1 cellular context compared by ENCODE assay signal in genomic region chr9:129111762-129112151, GRCh38.
TF ChIP-seq lines count a peak whose summit lies in the region.

No MANE protein-coding gene starts in this region.

TF ChIP-seq in HEK293, 187 proteins besides CTCF, POLR2A, EP300 and RAD21 (continued from another document and continues in another):
- no peak for TF ChIP-seq ZNF148 (tag by site-specific recombination; IDR thresholded peaks at IDR 0.05; ENCODE audit: borderline replicate concordance)
- no peak for TF ChIP-seq ZNF585B (tag by site-specific recombination; IDR thresholded peaks at IDR 0.05)
- no peak for TF ChIP-seq ZNF48 (tag by site-specific recombination; IDR thresholded peaks at IDR 0.05)
- no peak; the same call in 1 of the 2 replicates for TF ChIP-seq ZNF146 (tag by site-specific recombination; IDR thresholded peaks at IDR 0.05)
- TF ChIP-seq ZBTB21 (tag by site-specific recombination; IDR thresholded peaks at IDR 0.05) = no peak
- no peak for TF ChIP-seq ZSCAN16 (tag by site-specific recombination; IDR thresholded peaks at IDR 0.05)
- no peak for TF ChIP-seq ZNF658 (tag by site-specific recombination; IDR thresholded peaks at IDR 0.05)
- TF ChIP-seq ZNF280C (tag by site-specific recombination; IDR thresholded peaks at IDR 0.05) = no peak
- TF ChIP-seq ZSCAN5A (tag by site-specific recombination; IDR thresholded peaks at IDR 0.05) = no peak; the same call in 1 of the 2 replicates
- TF ChIP-seq ZNF785 (tag by site-specific recombination; IDR thresholded peaks at IDR 0.05) = no peak
- no peak for TF ChIP-seq ZNF157 (tag by site-specific recombination; IDR thresholded peaks at IDR 0.05)
- TF ChIP-seq INSM2 (tag by site-specific recombination; IDR thresholded peaks at IDR 0.05) = no peak
- TF ChIP-seq ZNF707 (tag by site-specific recombination; IDR thresholded peaks at IDR 0.05) = no peak
- TF ChIP-seq ZNF488 (tag by site-specific recombination; IDR thresholded peaks at IDR 0.05) = no peak
- TF ChIP-seq ZNF621 (tag by site-specific recombination; IDR thresholded peaks at IDR 0.05) = no peak
- TF ChIP-seq ZNF112 (tag by site-specific recombination; IDR thresholded peaks at IDR 0.05) = no peak
- no peak for TF ChIP-seq ZNF2 (tag by site-specific recombination; IDR thresholded peaks at IDR 0.05)
- TF ChIP-seq ZNF335 (tag by site-specific recombination; conservative IDR thresholded peaks at IDR 0.05) = peak; percentile 95
- TF ChIP-seq, protein P1, sequence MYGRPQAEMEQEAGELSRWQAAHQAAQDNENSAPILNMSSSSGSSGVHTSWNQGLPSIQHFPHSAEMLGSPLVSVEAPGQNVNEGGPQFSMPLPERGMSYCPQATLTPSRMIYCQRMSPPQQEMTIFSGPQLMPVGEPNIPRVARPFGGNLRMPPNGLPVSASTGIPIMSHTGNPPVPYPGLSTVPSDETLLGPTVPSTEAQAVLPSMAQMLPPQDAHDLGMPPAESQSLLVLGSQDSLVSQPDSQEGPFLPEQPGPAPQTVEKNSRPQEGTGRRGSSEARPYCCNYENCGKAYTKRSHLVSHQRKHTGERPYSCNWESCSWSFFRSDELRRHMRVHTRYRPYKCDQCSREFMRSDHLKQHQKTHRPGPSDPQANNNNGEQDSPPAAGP (tag by site-specific recombination; IDR thresholded peaks at IDR 0.05) = peak; percentile 78; the same call in 1 of the 2 replicates
- TF ChIP-seq ZNF18 (tag by site-specific recombination; IDR thresholded peaks at IDR 0.05) = no peak
- TF ChIP-seq, protein P2, sequence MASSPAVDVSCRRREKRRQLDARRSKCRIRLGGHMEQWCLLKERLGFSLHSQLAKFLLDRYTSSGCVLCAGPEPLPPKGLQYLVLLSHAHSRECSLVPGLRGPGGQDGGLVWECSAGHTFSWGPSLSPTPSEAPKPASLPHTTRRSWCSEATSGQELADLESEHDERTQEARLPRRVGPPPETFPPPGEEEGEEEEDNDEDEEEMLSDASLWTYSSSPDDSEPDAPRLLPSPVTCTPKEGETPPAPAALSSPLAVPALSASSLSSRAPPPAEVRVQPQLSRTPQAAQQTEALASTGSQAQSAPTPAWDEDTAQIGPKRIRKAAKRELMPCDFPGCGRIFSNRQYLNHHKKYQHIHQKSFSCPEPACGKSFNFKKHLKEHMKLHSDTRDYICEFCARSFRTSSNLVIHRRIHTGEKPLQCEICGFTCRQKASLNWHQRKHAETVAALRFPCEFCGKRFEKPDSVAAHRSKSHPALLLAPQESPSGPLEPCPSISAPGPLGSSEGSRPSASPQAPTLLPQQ (tag by site-specific recombination; IDR thresholded peaks at IDR 0.05) = peak; percentile 23; the same call in 1 of the 2 replicates
- TF ChIP-seq ZSCAN18 (tag by site-specific recombination; IDR thresholded peaks at IDR 0.05) = no peak
- TF ChIP-seq, protein P3, sequence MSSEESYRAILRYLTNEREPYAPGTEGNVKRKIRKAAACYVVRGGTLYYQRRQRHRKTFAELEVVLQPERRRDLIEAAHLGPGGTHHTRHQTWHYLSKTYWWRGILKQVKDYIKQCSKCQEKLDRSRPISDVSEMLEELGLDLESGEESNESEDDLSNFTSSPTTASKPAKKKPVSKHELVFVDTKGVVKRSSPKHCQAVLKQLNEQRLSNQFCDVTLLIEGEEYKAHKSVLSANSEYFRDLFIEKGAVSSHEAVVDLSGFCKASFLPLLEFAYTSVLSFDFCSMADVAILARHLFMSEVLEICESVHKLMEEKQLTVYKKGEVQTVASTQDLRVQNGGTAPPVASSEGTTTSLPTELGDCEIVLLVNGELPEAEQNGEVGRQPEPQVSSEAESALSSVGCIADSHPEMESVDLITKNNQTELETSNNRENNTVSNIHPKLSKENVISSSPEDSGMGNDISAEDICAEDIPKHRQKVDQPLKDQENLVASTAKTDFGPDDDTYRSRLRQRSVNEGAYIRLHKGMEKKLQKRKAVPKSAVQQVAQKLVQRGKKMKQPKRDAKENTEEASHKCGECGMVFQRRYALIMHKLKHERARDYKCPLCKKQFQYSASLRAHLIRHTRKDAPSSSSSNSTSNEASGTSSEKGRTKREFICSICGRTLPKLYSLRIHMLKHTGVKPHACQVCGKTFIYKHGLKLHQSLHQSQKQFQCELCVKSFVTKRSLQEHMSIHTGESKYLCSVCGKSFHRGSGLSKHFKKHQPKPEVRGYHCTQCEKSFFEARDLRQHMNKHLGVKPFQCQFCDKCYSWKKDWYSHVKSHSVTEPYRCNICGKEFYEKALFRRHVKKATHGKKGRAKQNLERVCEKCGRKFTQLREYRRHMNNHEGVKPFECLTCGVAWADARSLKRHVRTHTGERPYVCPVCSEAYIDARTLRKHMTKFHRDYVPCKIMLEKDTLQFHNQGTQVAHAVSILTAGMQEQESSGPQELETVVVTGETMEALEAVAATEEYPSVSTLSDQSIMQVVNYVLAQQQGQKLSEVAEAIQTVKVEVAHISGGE (tag by site-specific recombination; conservative IDR thresholded peaks at IDR 0.05; ENCODE audit: low read depth) = no peak
- no peak for TF ChIP-seq ZNF677 (tag by site-specific recombination; IDR thresholded peaks at IDR 0.05)
- TF ChIP-seq ZFP69B (tag by site-specific recombination; IDR thresholded peaks at IDR 0.05) = no peak
- TF ChIP-seq ZNF239 (tag by site-specific recombination; IDR thresholded peaks at IDR 0.05) = no peak
- TF ChIP-seq ZNF449 (tag by site-specific recombination; IDR thresholded peaks at IDR 0.05) = no peak
- TF ChIP-seq ZNF138 (tag by site-specific recombination; IDR thresholded peaks at IDR 0.05; ENCODE audit: borderline replicate concordance) = no peak
- TF ChIP-seq, protein P4, sequence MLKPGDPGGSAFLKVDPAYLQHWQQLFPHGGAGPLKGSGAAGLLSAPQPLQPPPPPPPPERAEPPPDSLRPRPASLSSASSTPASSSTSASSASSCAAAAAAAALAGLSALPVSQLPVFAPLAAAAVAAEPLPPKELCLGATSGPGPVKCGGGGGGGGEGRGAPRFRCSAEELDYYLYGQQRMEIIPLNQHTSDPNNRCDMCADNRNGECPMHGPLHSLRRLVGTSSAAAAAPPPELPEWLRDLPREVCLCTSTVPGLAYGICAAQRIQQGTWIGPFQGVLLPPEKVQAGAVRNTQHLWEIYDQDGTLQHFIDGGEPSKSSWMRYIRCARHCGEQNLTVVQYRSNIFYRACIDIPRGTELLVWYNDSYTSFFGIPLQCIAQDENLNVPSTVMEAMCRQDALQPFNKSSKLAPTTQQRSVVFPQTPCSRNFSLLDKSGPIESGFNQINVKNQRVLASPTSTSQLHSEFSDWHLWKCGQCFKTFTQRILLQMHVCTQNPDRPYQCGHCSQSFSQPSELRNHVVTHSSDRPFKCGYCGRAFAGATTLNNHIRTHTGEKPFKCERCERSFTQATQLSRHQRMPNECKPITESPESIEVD (tag by site-specific recombination; IDR thresholded peaks at IDR 0.05) = no peak
- TF ChIP-seq ZNF214 (tag by site-specific recombination; IDR thresholded peaks at IDR 0.05; ENCODE audit: borderline replicate concordance) = no peak
- TF ChIP-seq, protein P5, sequence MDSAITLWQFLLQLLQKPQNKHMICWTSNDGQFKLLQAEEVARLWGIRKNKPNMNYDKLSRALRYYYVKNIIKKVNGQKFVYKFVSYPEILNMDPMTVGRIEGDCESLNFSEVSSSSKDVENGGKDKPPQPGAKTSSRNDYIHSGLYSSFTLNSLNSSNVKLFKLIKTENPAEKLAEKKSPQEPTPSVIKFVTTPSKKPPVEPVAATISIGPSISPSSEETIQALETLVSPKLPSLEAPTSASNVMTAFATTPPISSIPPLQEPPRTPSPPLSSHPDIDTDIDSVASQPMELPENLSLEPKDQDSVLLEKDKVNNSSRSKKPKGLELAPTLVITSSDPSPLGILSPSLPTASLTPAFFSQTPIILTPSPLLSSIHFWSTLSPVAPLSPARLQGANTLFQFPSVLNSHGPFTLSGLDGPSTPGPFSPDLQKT (IDR thresholded peaks at IDR 0.05; ENCODE audit: borderline replicate concordance, low read depth, low read length) = no peak
